Comparison of ENCODE assay signal across 16 cellular contexts in genomic region chr13:45506811-45507210, GRCh38.
"Had no signal": no experiment of that assay in that cellular context is flagged by ENCODE, and none has a peak within 500 bp of the region (broad histone marks: within the 10 kb centered on the region; RNA-seq: fewer than 3 reads in every experiment).

No MANE protein-coding gene starts in this region.

- DNase-seq: activated CD4-positive, alpha-beta T cell treated with anti-CD3 and anti-CD28 coated beads for 1 hour; activated CD8-positive, alpha-beta memory T cell treated with anti-CD3 and anti-CD28 coated beads for 24 hours; activated effector memory CD4-positive, alpha-beta T cell treated with Interleukin-2 at 50 U/mL for 16 hours; activated T-cell treated with anti-CD3 and anti-CD28 coated beads for 4 hours; erythroblast; hippocampal formation; kidney glomerular epithelial cell; nucleus accumbens; SIG-M5; small intestine; substantia nigra; SW 1271; T-helper 9 cell; trophoblast cell had no signal

- H3K27ac ChIP-seq: right atrium auricular region had no signal

- H3K9me3 ChIP-seq: right atrium auricular region had no signal

- H3K4me3 Mint-ChIP-seq: dendritic cell treated with granulocyte-macrophage colony-stimulating factor and Interleukin-4, amounts not matched to agents 40 ng/mL and 50 ng/mL, for 4 days had no signal

- H3K27me3 ChIP-seq: right atrium auricular region had no signal

- H3K27me3 Mint-ChIP-seq: dendritic cell treated with granulocyte-macrophage colony-stimulating factor and Interleukin-4, amounts not matched to agents 40 ng/mL and 50 ng/mL, for 4 days had no signal

- H3K9me3 Mint-ChIP-seq: dendritic cell treated with granulocyte-macrophage colony-stimulating factor and Interleukin-4, amounts not matched to agents 40 ng/mL and 50 ng/mL, for 4 days had no signal

- H3K4me3 ChIP-seq: right atrium auricular region had no signal

- H3K27ac Mint-ChIP-seq: dendritic cell treated with granulocyte-macrophage colony-stimulating factor and Interleukin-4, amounts not matched to agents 40 ng/mL and 50 ng/mL, for 4 days had no signal

- H3K4me1 ChIP-seq: right atrium auricular region had no signal
